15 cellular contexts compared by ENCODE assay signal in genomic region chr12:31259136-31259881, GRCh38.
A peak's percentile ranks its signal among the peaks of the same experiment; 100 is the strongest.
DNase-seq lines count a peak whose midpoint lies in the region; ATAC-seq and TF ChIP-seq lines count a peak whose summit lies in the region.
"Had no signal": no experiment of that assay in that cellular context is flagged by ENCODE, and none has a peak within 500 bp of the region (broad histone marks: within the 10 kb centered on the region; RNA-seq: fewer than 3 reads in every experiment).

No MANE protein-coding gene starts in this region.

- H3K27me3 ChIP-seq in GM23338 (ENCODE audit: insufficient read depth), result no peaks in the 10 kb centered on the region
- H3K27me3 ChIP-seq: BLaER1 treated with 17β-estradiol and CSF1 and Interleukin-3, amounts not matched to agents 10 nM and 100 nM had no signal

- peaks cover 22% of the 10 kb centered on the region for H3K4me1 ChIP-seq in GM23338 (ENCODE audit: insufficient read depth)
- H3K4me1 ChIP-seq: BLaER1 treated with 17β-estradiol and CSF1 and Interleukin-3, amounts not matched to agents 10 nM and 100 nM had no signal

- H3K27ac Mint-ChIP-seq in GM23338, result 0 out of 2 replicates have a peak overlapping the region, but pooled peaks have one; percentile 27
- H3K27ac Mint-ChIP-seq: CD4-positive, CD25-positive, alpha-beta regulatory T cell had no signal

- H3K4me1 Mint-ChIP-seq in GM23338, result peaks cover 26% of the 10 kb centered on the region
- H3K4me1 Mint-ChIP-seq: CD4-positive, CD25-positive, alpha-beta regulatory T cell had no signal

- H3K9me3 Mint-ChIP-seq in GM23338, result no peaks in the 10 kb centered on the region

- no peak overlapping the region for H3K4me3 Mint-ChIP-seq in GM23338
- H3K4me3 Mint-ChIP-seq: CD4-positive, CD25-positive, alpha-beta regulatory T cell had no signal

- no peaks in the 10 kb centered on the region for H3K79me2 ChIP-seq in GM23338 (replicated peaks; ENCODE audit: insufficient read depth)

- TF ChIP-seq CTCF in GM23338 (conservative IDR thresholded peaks at IDR 0.05; ENCODE audit: low read depth in 2 of 2) (no peak), choroid plexus epithelial cell (conservative IDR thresholded peaks at IDR 0.05; ENCODE audit: low read depth, low read length) (no peak)

- no peak overlapping the region for H2AFZ ChIP-seq in GM23338

- H3K36me3 ChIP-seq in GM23338 (ENCODE audit: insufficient read depth), result no peaks in the 10 kb centered on the region
- H3K36me3 ChIP-seq: BLaER1 treated with 17β-estradiol and CSF1 and Interleukin-3, amounts not matched to agents 10 nM and 100 nM; HAP-1 had no signal

- no peak for ATAC-seq in GM23338
- no peak for ATAC-seq in activated CD4-positive, CD25-positive, alpha-beta regulatory T cell treated with anti-CD3 and anti-CD28 coated beads, Interleukin-2, amount 50 U/mL, for 24 hours

- H3K27me3 Mint-ChIP-seq in GM23338 (ENCODE audit: insufficient read depth, low read depth, poor library complexity), result no peaks in the 10 kb centered on the region

- no peak overlapping the region for H3K4me2 ChIP-seq in GM23338
- H3K4me2 ChIP-seq: BLaER1 treated with 17β-estradiol and CSF1 and Interleukin-3, amounts not matched to agents 10 nM and 100 nM had no signal

- H4K20me1 ChIP-seq in GM23338 (replicated peaks; ENCODE audit: insufficient read depth), result no peaks in the 10 kb centered on the region
- H4K20me1 ChIP-seq: BLaER1 treated with 17β-estradiol and CSF1 and Interleukin-3, amounts not matched to agents 10 nM and 100 nM had no signal

- H3K4me3 ChIP-seq in GM23338 (no peak overlapping the region), choroid plexus epithelial cell (ENCODE audit: low read depth, low read length) (no peak overlapping the region)
- H3K4me3 ChIP-seq: BLaER1 treated with 17β-estradiol and CSF1 and Interleukin-3, amounts not matched to agents 10 nM and 100 nM; HAP-1 had no signal

- DNase-seq in GM23338 (ENCODE audit: low spot score), result no peak
- peak; percentile 54 for DNase-seq in astrocyte of the hippocampus (ENCODE audit: low read depth, low spot score)
- DNase-seq in choroid plexus epithelial cell (ENCODE audit: low read depth), result peak; percentile 5
- DNase-seq in iris pigment epithelial cell (ENCODE audit: low read depth), result peak; percentile 19
- DNase-seq in kidney tubule cell (ENCODE audit: low spot score), result no peak
- DNase-seq in hippocampal formation (lab: John Stamatoyannopoulos, UW), result no peak
- DNase-seq: ACHN; CD4-positive, CD25-positive, alpha-beta regulatory T cell; DMS53; GOT3; IMR-90; KG1 had no signal

- H3K36me3 Mint-ChIP-seq in GM23338 (ENCODE audit: low read depth), result no peaks in the 10 kb centered on the region
- H3K36me3 Mint-ChIP-seq: CD4-positive, CD25-positive, alpha-beta regulatory T cell had no signal

- no peaks in the 10 kb centered on the region for H3K9me2 ChIP-seq in GM23338 (ENCODE audit: insufficient read depth)

- H3F3A ChIP-seq in GM23338 (replicated peaks; ENCODE audit: low read depth), result no peaks in the 10 kb centered on the region

- H3K27ac ChIP-seq in GM23338 (ENCODE audit: low read depth), result peak overlapping the region; percentile 22; the same call in 1 of the 2 replicates
- H3K27ac ChIP-seq: BLaER1 treated with 17β-estradiol and CSF1 and Interleukin-3, amounts not matched to agents 10 nM and 100 nM had no signal

TF ChIP-seq in GM23338, 12 proteins besides CTCF, POLR2A, EP300 and RAD21:
- no peak for TF ChIP-seq REST (IDR thresholded peaks at IDR 0.05; ENCODE audit: unreplicated experiment)

Comparison
In these comparisons a context has a peak if more than half of its experiments do, and no peak if none do; other contexts are left out.
1. DNase-seq: peak in astrocyte of the hippocampus (single experiment), choroid plexus epithelial cell (single experiment) and iris pigment epithelial cell (single experiment); none in GM23338 (single experiment), kidney tubule cell (single experiment) and hippocampal formation (0 of 2).